In the genomic region with DNA sequence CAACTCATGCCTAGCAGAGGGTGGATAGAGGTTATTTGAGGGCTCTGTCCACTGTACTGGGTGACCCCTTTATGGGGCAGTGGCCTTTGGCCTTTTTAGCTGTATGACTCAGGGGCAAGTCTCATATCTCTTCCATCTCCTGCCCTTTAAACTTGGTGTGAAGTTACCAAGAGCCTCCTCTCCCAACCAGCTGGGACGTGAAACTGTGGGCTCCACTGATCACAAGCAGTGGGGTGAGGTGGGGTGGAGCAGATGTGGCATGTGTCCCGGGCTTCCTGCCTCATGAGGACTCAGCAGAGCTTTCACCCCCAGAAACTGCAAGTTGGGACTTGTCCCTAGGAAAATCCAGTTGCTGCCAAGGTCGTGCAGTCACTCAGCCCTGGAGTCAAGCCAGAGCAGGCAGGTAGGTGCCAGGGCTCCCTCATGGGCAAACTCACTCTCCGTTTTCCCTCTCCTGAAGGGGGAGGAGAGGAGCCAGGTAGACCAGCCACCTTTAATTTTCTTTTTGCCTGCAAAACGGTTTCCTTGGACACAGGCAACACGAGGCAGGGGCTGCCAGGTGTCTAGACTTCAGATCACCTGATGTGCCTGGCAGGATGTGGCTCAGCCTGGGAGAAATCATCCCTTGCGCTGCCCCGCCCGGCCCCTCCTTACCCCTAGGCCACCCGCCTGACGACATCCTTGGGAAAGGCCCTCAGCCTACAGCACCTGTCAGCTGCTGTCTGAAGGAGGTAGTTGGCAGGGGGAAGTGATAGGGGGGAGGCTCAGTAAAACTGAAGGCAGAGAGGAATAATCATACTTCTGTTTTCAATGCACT, we compare ENCODE assay signal across 8 cellular contexts. TPM values are rescaled to one million over a fixed set of nuclear protein-coding genes. Genes with fewer than 3 reads are reported as not detected.
DNase-seq lines count a peak whose midpoint lies in the region; ATAC-seq and TF ChIP-seq lines count a peak whose summit lies in the region.

No MANE protein-coding gene starts in this region.

- peak overlapping the region; percentile 64 for H3K27ac Mint-ChIP-seq in osteocyte (ENCODE audit: unreplicated experiment)

- H3K27me3 Mint-ChIP-seq in osteocyte (ENCODE audit: unreplicated experiment) = no peaks in the 10 kb centered on the region

- TF ChIP-seq CTCF in GM20000 (IDR thresholded peaks at IDR 0.05; ENCODE audit: extremely low read depth, missing control alignments) = no peak
- TF ChIP-seq CTCF in osteocyte (IDR thresholded peaks at IDR 0.05) = no peak

- peak overlapping the region; percentile 62 for H3K4me3 Mint-ChIP-seq in osteocyte (ENCODE audit: unreplicated experiment)

- H3K4me1 Mint-ChIP-seq in osteocyte (ENCODE audit: unreplicated experiment) = peaks cover 41% of the 10 kb centered on the region

- no peaks in the 10 kb centered on the region for H3K9me3 Mint-ChIP-seq in osteocyte (ENCODE audit: unreplicated experiment)

- peaks cover 39% of the 10 kb centered on the region for H3K36me3 Mint-ChIP-seq in osteocyte (ENCODE audit: unreplicated experiment)

- DNase-seq in A172 (ENCODE audit: low spot score) (peak; percentile 77), GM20000 (ENCODE audit: low spot score) (peak; percentile 63), NCI-H1694 treated with DMSO at 0.1 percent for 48 hours (lab: John Stamatoyannopoulos, UW) (peak; percentile 82), osteocyte (ENCODE audit: extremely low spot score, unreplicated experiment) (no peak), GM19240 (ENCODE audit: insufficient read length, low spot score) (no peak), hypothalamus (lab: John Stamatoyannopoulos, UW) (no peak)
- DNase-seq in effector CD8-positive, alpha-beta T cell (lab: John Stamatoyannopoulos, UW) = peak; percentile 11

- ATAC-seq in activated CD4-positive, CD25-positive, alpha-beta regulatory T cell treated with anti-CD3 and anti-CD28 coated beads, Interleukin-2, amount 50 U/mL, for 24 hours = peak; percentile 37 to 40

RNA-seq across cellular contexts. Expression of gene CDKN1A, which starts 4.0 kb away (rescaled TPM):
- total RNA-seq in A172 (2014; rRNA removed; shearing (Covaris generic)) = 207 TPM in 2 replicates
- total RNA-seq in osteocyte = 161 and 201 TPM in 2 replicates

RNA-seq across cellular contexts. Expression of gene RAB44, which starts 15.1 kb away (rescaled TPM):
- total RNA-seq in A172 (2014; rRNA removed; shearing (Covaris generic)) = not detected in 2 replicates
- not detected in 2 replicates for total RNA-seq in osteocyte

Comparison
In these comparisons a context has a peak if more than half of its experiments do, and no peak if none do; other contexts are left out.
1. DNase-seq: peak in A172 (single experiment), GM20000 (single experiment), NCI-H1694 treated with DMSO at 0.1 percent for 48 hours (single experiment) and effector CD8-positive, alpha-beta T cell (single experiment); none in osteocyte (single experiment), GM19240 (single experiment) and hypothalamus (0 of 51).